ENCODE assay signal across 12 cellular contexts in genomic region chr2:36918307-36918706, GRCh38. TPM values are rescaled to one million over a fixed set of nuclear protein-coding genes. Genes with fewer than 3 reads are reported as not detected.
DNase-seq lines count a peak whose midpoint lies in the region; ATAC-seq and TF ChIP-seq lines count a peak whose summit lies in the region.
"Had no signal": no experiment of that assay in that cellular context is flagged by ENCODE, and none has a peak within 500 bp of the region (broad histone marks: within the 10 kb centered on the region; RNA-seq: fewer than 3 reads in every experiment).

No MANE protein-coding gene starts in this region.

- H3K23ac ChIP-seq in mesenchymal stem cell (ENCODE audit: low read length in 2 of 2), result no peak overlapping the region

- H3K36me3 Mint-ChIP-seq in CD4-positive, alpha-beta T cell (ENCODE audit: low read depth), result peaks cover 16% of the 10 kb centered on the region
- H3K36me3 Mint-ChIP-seq in chondrocyte (ENCODE audit: low read depth), result peaks cover 2% of the 10 kb centered on the region

- H2BK12ac ChIP-seq in mesenchymal stem cell (ENCODE audit: low read length in 2 of 2), result no peak overlapping the region

- no peak overlapping the region for H2BK5ac ChIP-seq in mesenchymal stem cell (ENCODE audit: low read depth, low read length, poor library complexity, severe bottlenecking)

- H3K27me3 ChIP-seq in CD4-positive, alpha-beta T cell (ENCODE audit: control insufficient read depth, insufficient read depth, low read length), result no peaks in the 10 kb centered on the region
- H3K27me3 ChIP-seq in HUES6 (ENCODE audit: control insufficient read depth, insufficient read depth, low read length) (no peaks in the 10 kb centered on the region), mesenchymal stem cell (ENCODE audit: control insufficient read depth in 1 of 2, insufficient read depth in 1 of 2, low read length in 2 of 2) (no peaks in the 10 kb centered on the region)

- H3K4me3 ChIP-seq in HUES6 (ENCODE audit: low read depth, low read length) (no peak overlapping the region), mesenchymal stem cell (ENCODE audit: insufficient read depth in 1 of 2, low read depth in 1 of 2, low read length in 2 of 2) (no peak overlapping the region)

- peaks cover 5% of the 10 kb centered on the region for H3K79me1 ChIP-seq in mesenchymal stem cell (replicated peaks; ENCODE audit: low read length, poor library complexity, severe bottlenecking)

- H3K4me2 ChIP-seq in mesenchymal stem cell (ENCODE audit: low read length, poor library complexity, severe bottlenecking), result no peak overlapping the region

- H3K36me3 ChIP-seq in HUES6 (ENCODE audit: control insufficient read depth, insufficient read depth, low read length) (peaks cover 8% of the 10 kb centered on the region), mesenchymal stem cell (ENCODE audit: control insufficient read depth in 1 of 2, insufficient read depth in 2 of 2, low read depth in 1 of 2, low read length in 2 of 2) (peaks cover 0 to 15% of the 10 kb centered on the region in 2 experiments)

- CTCF ChIA-PET in CD4-positive, alpha-beta T cell (lab: Charles Lee), result no interaction called here

- H3K27ac Mint-ChIP-seq in CD4-positive, alpha-beta T cell, result no peak overlapping the region
- no peak overlapping the region for H3K27ac Mint-ChIP-seq in chondrocyte (ENCODE audit: unreplicated experiment)

- no peak overlapping the region for H2AFZ ChIP-seq in mesenchymal stem cell (ENCODE audit: low read depth, low read length)

- intact Hi-C loops in CD4-positive, alpha-beta T cell (cut with DNase I, micrococcal nuclease), result no loop called here

- no peaks in the 10 kb centered on the region for H3K27me3 Mint-ChIP-seq in CD4-positive, alpha-beta T cell
- no peaks in the 10 kb centered on the region for H3K27me3 Mint-ChIP-seq in chondrocyte (ENCODE audit: low read depth)

- POLR2A ChIA-PET in CD4-positive, alpha-beta T cell (lab: Charles Lee), result interaction anchor here (1.5 kb wide), 1 partner anchor 48 kb away, joined by 7 read pairs; the partner anchor contains the start of gene STRN

- H3K4ac ChIP-seq in mesenchymal stem cell (ENCODE audit: low read depth in 1 of 2, low read length in 2 of 2), result no peak overlapping the region

- peaks cover 27% of the 10 kb centered on the region for H3K4me1 Mint-ChIP-seq in CD4-positive, alpha-beta T cell (ENCODE audit: low read depth)
- H3K4me1 Mint-ChIP-seq in chondrocyte (ENCODE audit: low read depth), result peaks cover 13% of the 10 kb centered on the region

- no peak overlapping the region for H3K27ac ChIP-seq in CD4-positive, alpha-beta T cell (ENCODE audit: low read depth, low read length)
- H3K27ac ChIP-seq in HUES6 (ENCODE audit: low read depth, low read length) (0 out of 2 replicates have a peak overlapping the region, but pooled peaks have one; percentile 7), mesenchymal stem cell (ENCODE audit: low read length, poor library complexity, severe bottlenecking) (no peak overlapping the region)
- H3K27ac ChIP-seq: epithelial cell of prostate had no signal

- peak; percentile 31 for TF ChIP-seq CTCF in CD4-positive, alpha-beta T cell (IDR thresholded peaks at IDR 0.05)
- TF ChIP-seq CTCF in chondrocyte (IDR thresholded peaks at IDR 0.05), result peak; percentile 85

- no peak overlapping the region for H4K91ac ChIP-seq in mesenchymal stem cell (ENCODE audit: low read length)

- H3K9me3 Mint-ChIP-seq in CD4-positive, alpha-beta T cell, result no peaks in the 10 kb centered on the region
- no peaks in the 10 kb centered on the region for H3K9me3 Mint-ChIP-seq in chondrocyte (ENCODE audit: low read depth)
- H3K9me3 Mint-ChIP-seq: WTC11 had no signal

- no peak overlapping the region for H4K8ac ChIP-seq in mesenchymal stem cell (ENCODE audit: low read length)

- H3K18ac ChIP-seq in mesenchymal stem cell (ENCODE audit: low read depth in 1 of 2, low read length in 2 of 2), result no peak overlapping the region

- no peak overlapping the region for H2AK5ac ChIP-seq in mesenchymal stem cell (ENCODE audit: low read length, severe bottlenecking)

- H3K4me3 Mint-ChIP-seq in CD4-positive, alpha-beta T cell, result no peak overlapping the region
- H3K4me3 Mint-ChIP-seq in chondrocyte (ENCODE audit: unreplicated experiment), result no peak overlapping the region
- H3K4me3 Mint-ChIP-seq: WTC11 had no signal

- no peak overlapping the region for H2BK15ac ChIP-seq in mesenchymal stem cell (ENCODE audit: low read depth, poor library complexity, severe bottlenecking)

- H3K9ac ChIP-seq in HUES6 (ENCODE audit: low read length) (no peak overlapping the region), mesenchymal stem cell (ENCODE audit: low read length) (peak overlapping the region; percentile 41)

- H3K9me3 ChIP-seq in CD4-positive, alpha-beta T cell (ENCODE audit: control insufficient read depth, low read length), result no peaks in the 10 kb centered on the region
- H3K9me3 ChIP-seq in HUES6 (ENCODE audit: control insufficient read depth, insufficient read depth, low read depth, low read length) (no peaks in the 10 kb centered on the region), mesenchymal stem cell (ENCODE audit: control insufficient read depth, low read length) (no peaks in the 10 kb centered on the region)

- no peak overlapping the region for H2BK120ac ChIP-seq in mesenchymal stem cell (ENCODE audit: low read depth, low read length)

- DNase-seq in CD4-positive, alpha-beta T cell, result no peak
- DNase-seq in chondrocyte (ENCODE audit: low spot score) (no peak), mesenchymal stem cell (no peak), AML-193 (lab: John Stamatoyannopoulos, UW) (no peak), NCI-H2227 treated with DMSO at 0.1 percent for 48 hours (lab: John Stamatoyannopoulos, UW) (no peak)
- DNase-seq: aorta, NCI-H2107 had no signal

- no peak overlapping the region for H3K14ac ChIP-seq in mesenchymal stem cell (ENCODE audit: low read length in 2 of 2)

- ATAC-seq in CD4-positive, alpha-beta T cell (ENCODE audit: poor library complexity), result no peak
- ATAC-seq in GM19397 (IDR thresholded peaks at IDR 0.05; ENCODE audit: unreplicated experiment) (no peak), GM21723 (IDR thresholded peaks at IDR 0.05; ENCODE audit: unreplicated experiment) (no peak)

- H3K4me1 ChIP-seq in HUES6 (ENCODE audit: control insufficient read depth, insufficient read depth, low read length) (peaks cover 11% of the 10 kb centered on the region), mesenchymal stem cell (ENCODE audit: control insufficient read depth, insufficient read depth, low read depth, low read length) (no peaks in the 10 kb centered on the region)

RNA-seq across cellular contexts. Expression of gene STRN, which starts 48.0 kb away (rescaled TPM):
- 10 to 100 TPM; 20.4 to 20.8 TPM for total RNA-seq in CD4-positive, alpha-beta T cell
- 22.7 to 27.5 TPM (median 25.3 TPM) in 3 replicates for total RNA-seq in chondrocyte
- 12.7 TPM for polyA plus RNA-seq in mesenchymal stem cell (2013, experiment 1 of 2)
- polyA plus RNA-seq in mesenchymal stem cell (2013, experiment 2 of 2), result 12.7 TPM
